8 cellular contexts compared by ENCODE assay signal in genomic region chr3:64244011-64244942, GRCh38. TPM values are rescaled to one million over a fixed set of nuclear protein-coding genes. Genes with fewer than 3 reads are reported as not detected.
A peak's percentile ranks its signal among the peaks of the same experiment; 100 is the strongest.
DNase-seq lines count a peak whose midpoint lies in the region; ATAC-seq and TF ChIP-seq lines count a peak whose summit lies in the region.

No MANE protein-coding gene starts in this region.

- H3K27me3 ChIP-seq in rectal smooth muscle tissue (ENCODE audit: control insufficient read depth, insufficient read depth, low read length): no peaks in the 10 kb centered on the region

- TF ChIP-seq CTCF in brain (conservative IDR thresholded peaks at IDR 0.05): peak; percentile 25 to 29

- CTCF ChIA-PET in T-cell (lab: Charles Lee): interaction anchor here in 1 of 2 donors (0.6 kb wide), 1 partner anchor 16 kb away, joined by 3 read pairs; no protein-coding TSS in a partner anchor

- H3K4me3 ChIP-seq in rectal smooth muscle tissue (ENCODE audit: low read length): no peak overlapping the region

- H3K36me3 ChIP-seq in rectal smooth muscle tissue (ENCODE audit: control insufficient read depth, insufficient read depth, low read length): no peaks in the 10 kb centered on the region

- H3K36me3 Mint-ChIP-seq in brain (no peaks in the 10 kb centered on the region), T-cell (no peaks in the 10 kb centered on the region)

- H3K27ac Mint-ChIP-seq in brain (peak overlapping the region in 3 of 5 experiments; percentile 27 to 65 (median 34)), T-cell (no peak overlapping the region)

- DNase-seq in Kasumi-1 (lab: John Stamatoyannopoulos, UW): peak; percentile 12 to 60
- DNase-seq in GDM1 (lab: John Stamatoyannopoulos, UW): no peak
- DNase-seq in NCI-H187 treated with DMSO at 0.1 percent for 48 hours (lab: John Stamatoyannopoulos, UW): no peak
- DNase-seq in T-cell: no peak

- ATAC-seq in GM18868 (IDR thresholded peaks at IDR 0.05; ENCODE audit: unreplicated experiment) (peak; percentile 82), HG03135 (IDR thresholded peaks at IDR 0.05; ENCODE audit: unreplicated experiment) (no peak), T-cell (replicated peaks in 1 of 4) (no peak)

- peak overlapping the region; percentile 43 for H3K27ac ChIP-seq in rectal smooth muscle tissue (ENCODE audit: low read depth, low read length)

- H3K27me3 Mint-ChIP-seq in brain (peaks cover 3% of the 10 kb centered on the region), T-cell (peaks cover 0 to 3% of the 10 kb centered on the region in 2 donors)

- POLR2A ChIA-PET in T-cell (lab: Charles Lee): no interaction called here

- H3K9ac ChIP-seq in rectal smooth muscle tissue (ENCODE audit: low read length): no peak overlapping the region

- H3K9me3 Mint-ChIP-seq in brain: no peaks in the 10 kb centered on the region
- no peaks in the 10 kb centered on the region for H3K9me3 Mint-ChIP-seq in T-cell

- H3K4me3 Mint-ChIP-seq in brain: no peak overlapping the region
- H3K4me3 Mint-ChIP-seq in T-cell: no peak overlapping the region

- H3K4me1 ChIP-seq in rectal smooth muscle tissue (ENCODE audit: control insufficient read depth, insufficient read depth, low read length): peaks cover 35% of the 10 kb centered on the region

- H3K4me1 Mint-ChIP-seq in brain (peaks cover 39% of the 10 kb centered on the region), T-cell (no peaks in the 10 kb centered on the region)

RNA-seq across cellular contexts. Expression of gene PRICKLE2, which starts 19.0 kb away (rescaled TPM):
- polyA plus RNA-seq in brain (ENCODE audit: insufficient read depth, low read depth, low replicate concordance): 2.5 TPM
- total RNA-seq in T-cell: under 1 TPM in 3 of 5 donors, not detected in 2; 0.06 to 0.13 (median 0.09) TPM

Comparison
In these comparisons a context has a peak if more than half of its experiments do, and no peak if none do; other contexts are left out.
1. DNase-seq: peak in Kasumi-1 (2 of 2); none in GDM1 (single experiment), NCI-H187 treated with DMSO at 0.1 percent for 48 hours (single experiment) and T-cell (0 of 34).
2. H3K27ac Mint-ChIP-seq: peak in brain (3 of 5); none in T-cell (0 of 2).